Comparison of ENCODE assay signal across 29 cellular contexts in the genomic region with DNA sequence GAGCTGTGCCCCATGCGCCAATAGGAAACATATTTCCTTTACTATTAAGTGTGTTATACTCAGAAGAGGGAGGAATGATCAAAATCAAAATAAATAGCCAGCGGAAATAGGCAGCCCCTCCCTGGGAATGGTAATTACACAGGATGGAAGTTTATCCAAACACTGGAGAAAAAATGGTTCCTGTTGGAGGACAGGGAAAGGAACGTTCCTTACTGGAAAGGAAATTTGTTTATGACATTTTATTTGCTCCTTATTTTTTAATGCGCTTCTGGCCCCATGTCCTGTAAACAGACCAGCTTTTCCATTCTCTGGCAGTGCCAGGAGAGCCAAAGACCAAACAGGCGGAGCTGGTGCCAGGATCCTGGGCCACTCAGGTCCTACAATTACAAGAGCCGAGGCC.
DNase-seq lines count a peak whose midpoint lies in the region; ATAC-seq, FAIRE-seq and TF ChIP-seq lines count a peak whose summit lies in the region.
"Had no signal": no experiment of that assay in that cellular context is flagged by ENCODE, and none has a peak within 500 bp of the region (broad histone marks: within the 10 kb centered on the region; RNA-seq: fewer than 3 reads in every experiment).

No MANE protein-coding gene starts in this region.

- no peak for FAIRE-seq in pancreas (lab: Jason Lieb, UNC)
- FAIRE-seq: GM12891, HepG2 had no signal

- H3K4me1 ChIP-seq in ACC112 (ENCODE audit: control insufficient read depth, insufficient read depth, low read length, unreplicated experiment) (peaks cover 65% of the 10 kb centered on the region), RWPE2 (ENCODE audit: insufficient read depth, poor library complexity, severe bottlenecking) (peaks cover 50% of the 10 kb centered on the region), pancreas (peaks cover 0 to 10% (median 0%) of the 10 kb centered on the region in 3 donors)
- H3K4me1 ChIP-seq: esophagus muscularis mucosa had no signal

- intact Hi-C loops in pancreas (cut with DNase I) = no loop called here

- H3K9me3 ChIP-seq in RWPE2 (ENCODE audit: severe bottlenecking) (no peaks in the 10 kb centered on the region), pancreas (no peaks in the 10 kb centered on the region)
- H3K9me3 ChIP-seq: esophagus muscularis mucosa, heart right ventricle, neutrophil, thoracic aorta had no signal

- peak overlapping the region; percentile 63; the same call in 1 of the 2 replicates for H3K4me3 ChIP-seq in ACC112 (ENCODE audit: low read depth, low read length)
- no peak overlapping the region for H3K4me3 ChIP-seq in RWPE2 (ENCODE audit: severe bottlenecking)
- H3K4me3 ChIP-seq in pancreas = no peak overlapping the region
- H3K4me3 ChIP-seq: esophagus muscularis mucosa, GM23248, heart right ventricle, lung, SK-N-MC, thoracic aorta had no signal

- peak overlapping the region; percentile 87 for H3K27ac ChIP-seq in ACC112 (ENCODE audit: low read depth, low read length)
- H3K27ac ChIP-seq in RWPE2 (ENCODE audit: poor library complexity, severe bottlenecking) = peak overlapping the region; percentile 89
- no peak overlapping the region for H3K27ac ChIP-seq in pancreas
- H3K27ac ChIP-seq: esophagus muscularis mucosa, GM23248, heart right ventricle, neutrophil, SK-N-MC, thoracic aorta had no signal

- H3K4me3 Mint-ChIP-seq in nephron = no peak overlapping the region
- no peak overlapping the region for H3K4me3 Mint-ChIP-seq in WTC11
- H3K4me3 Mint-ChIP-seq: activated CD8-positive, alpha-beta T cell treated with anti-CD3 and anti-CD28 coated beads, Interleukin-2, amount 10 ng/mL, durations not matched to agents 7 days and 5 days; activated naive CD8-positive, alpha-beta T cell treated with anti-CD3 and anti-CD28 coated beads, Interleukin-2, amount 10 ng/mL, durations not matched to agents 7 days and 5 days; T-helper 17 cell had no signal

- peak overlapping the region in 2 of 3 experiments; percentile 5 to 29 for H3K27ac Mint-ChIP-seq in nephron
- no peak overlapping the region for H3K27ac Mint-ChIP-seq in WTC11
- H3K27ac Mint-ChIP-seq: activated CD8-positive, alpha-beta T cell treated with anti-CD3 and anti-CD28 coated beads, Interleukin-2, amount 10 ng/mL, durations not matched to agents 7 days and 5 days; activated naive CD8-positive, alpha-beta T cell treated with anti-CD3 and anti-CD28 coated beads, Interleukin-2, amount 10 ng/mL, durations not matched to agents 7 days and 5 days; T-helper 17 cell had no signal

- CTCF ChIA-PET in WTC11 (lab: Charles Lee) = interaction anchor here (1.8 kb wide), 1 partner anchor 36 kb away, joined by 11 read pairs; no protein-coding TSS in a partner anchor

- H3K4me1 Mint-ChIP-seq in nephron (peaks cover 11% of the 10 kb centered on the region), WTC11 (peaks cover 22% of the 10 kb centered on the region)
- H3K4me1 Mint-ChIP-seq: T-helper 17 cell had no signal

- H3K36me3 Mint-ChIP-seq in nephron (ENCODE audit: low read depth) (no peaks in the 10 kb centered on the region), WTC11 (no peaks in the 10 kb centered on the region)
- H3K36me3 Mint-ChIP-seq: activated naive CD8-positive, alpha-beta T cell treated with anti-CD3 and anti-CD28 coated beads, Interleukin-2, amount 10 ng/mL, durations not matched to agents 7 days and 5 days had no signal

- POLR2A ChIA-PET in WTC11 (lab: Charles Lee) = no interaction called here

- no peak for ATAC-seq in RWPE2 (ENCODE audit: low read depth)
- ATAC-seq in pancreas = no peak
- no peak for ATAC-seq in WTC11
- ATAC-seq: activated CD8-positive, alpha-beta T cell treated with anti-CD3 and anti-CD28 coated beads, Interleukin-2, amount 10 ng/mL, durations not matched to agents 7 days and 5 days; heart right ventricle; HepG2; T-helper 17 cell had no signal

- no peaks in the 10 kb centered on the region for H3K36me3 ChIP-seq in ACC112 (ENCODE audit: insufficient read depth, low read length)
- H3K36me3 ChIP-seq in RWPE2 (ENCODE audit: low read depth) = no peaks in the 10 kb centered on the region
- H3K36me3 ChIP-seq in pancreas = no peaks in the 10 kb centered on the region
- H3K36me3 ChIP-seq: esophagus muscularis mucosa, heart right ventricle, neutrophil, thoracic aorta had no signal

- H2AFZ ChIP-seq in ACC112 (ENCODE audit: low read length, unreplicated experiment) = no peak overlapping the region

- H3K79me2 ChIP-seq in ACC112 (ENCODE audit: control insufficient read depth, insufficient read depth, low read length, unreplicated experiment) = no peaks in the 10 kb centered on the region

- peak; percentile 57 for DNase-seq in H4 (ENCODE audit: low spot score)
- DNase-seq in RWPE2 (ENCODE audit: low spot score) = no peak
- no peak for DNase-seq in GM19238 (ENCODE audit: insufficient read length, low spot score)
- DNase-seq in pancreas = no peak
- DNase-seq in NCI-H446 (lab: John Stamatoyannopoulos, UW) = no peak
- no peak for DNase-seq in WTC11 (ENCODE audit: low spot score)
- DNase-seq: activated CD8-positive, alpha-beta T cell treated with anti-CD3 and anti-CD28 coated beads, Interleukin-2, amount 10 ng/mL, durations not matched to agents 7 days and 5 days; activated gamma-delta T cell; activated naive CD8-positive, alpha-beta T cell treated with anti-CD3 and anti-CD28 coated beads, Interleukin-2, amount 10 ng/mL, durations not matched to agents 7 days and 5 days; C1 segment of cervical spinal cord; central memory CD4-positive, alpha-beta T cell; foreskin melanocyte; GM23248; heart right ventricle; NCI-H1048; NCI-H1694; NCI-H2171 treated with DMSO at 0.1 percent for 48 hours; NCI-H526; stimulated activated naive CD4-positive, alpha-beta T cell; T-helper 17 cell had no signal

- H3K27me3 ChIP-seq in ACC112 (ENCODE audit: insufficient read depth, low read length) = no peaks in the 10 kb centered on the region
- H3K27me3 ChIP-seq in RWPE2 (ENCODE audit: insufficient read depth, poor library complexity, severe bottlenecking) = no peaks in the 10 kb centered on the region
- no peaks in the 10 kb centered on the region for H3K27me3 ChIP-seq in pancreas
- H3K27me3 ChIP-seq: esophagus muscularis mucosa, neutrophil had no signal

- 86 to 94% methylated on average over 6 of the region's 6 CpGs for WGBS in pancreas, 2 donors

- H3K27me3 Mint-ChIP-seq in nephron (ENCODE audit: low read depth) = peaks cover 36% of the 10 kb centered on the region
- H3K27me3 Mint-ChIP-seq in WTC11 (ENCODE audit: low read depth) = peaks cover 10% of the 10 kb centered on the region
- H3K27me3 Mint-ChIP-seq: activated naive CD8-positive, alpha-beta T cell treated with anti-CD3 and anti-CD28 coated beads, Interleukin-2, amount 10 ng/mL, durations not matched to agents 7 days and 5 days; T-helper 17 cell had no signal

- TF ChIP-seq CTCF in RWPE2 (IDR thresholded peaks at IDR 0.05; ENCODE audit: poor library complexity, severe bottlenecking) (no peak), nephron (IDR thresholded peaks at IDR 0.05; ENCODE audit: unreplicated experiment in 3 of 3) (no peak), pancreas (IDR thresholded peaks at IDR 0.05) (no peak), WTC11 (IDR thresholded peaks at IDR 0.05) (no peak)

- H3K9me3 Mint-ChIP-seq in nephron (no peaks in the 10 kb centered on the region), WTC11 (no peaks in the 10 kb centered on the region; the same call in 1 of the 2 replicates)

TF ChIP-seq in WTC11, 78 proteins besides CTCF, POLR2A, EP300 and RAD21 (continues in another document):
- TF ChIP-seq IRF1 (CRISPR knock-in tag; IDR thresholded peaks at IDR 0.05) (no peak), NR2C2 (CRISPR knock-in tag; IDR thresholded peaks at IDR 0.05) (no peak), OVOL2 (CRISPR knock-in tag; IDR thresholded peaks at IDR 0.05; ENCODE audit: borderline replicate concordance) (no peak), ZBTB43 (CRISPR knock-in tag; IDR thresholded peaks at IDR 0.05) (no peak), CBFB (CRISPR knock-in tag; IDR thresholded peaks at IDR 0.05; ENCODE audit: low read depth) (no peak), MYBL2 (CRISPR knock-in tag; IDR thresholded peaks at IDR 0.05) (no peak), FOXJ3 (CRISPR knock-in tag; IDR thresholded peaks at IDR 0.05; ENCODE audit: borderline replicate concordance) (no peak)
- TF ChIP-seq, protein P1, sequence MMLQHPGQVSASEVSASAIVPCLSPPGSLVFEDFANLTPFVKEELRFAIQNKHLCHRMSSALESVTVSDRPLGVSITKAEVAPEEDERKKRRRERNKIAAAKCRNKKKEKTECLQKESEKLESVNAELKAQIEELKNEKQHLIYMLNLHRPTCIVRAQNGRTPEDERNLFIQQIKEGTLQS (CRISPR knock-in tag; conservative IDR thresholded peaks at IDR 0.05) = no peak

Comparison
In these comparisons a context has a peak if more than half of its experiments do, and no peak if none do; other contexts are left out.
1. H3K27ac ChIP-seq: peak in ACC112 (single experiment) and RWPE2 (single experiment); none in pancreas (0 of 4).